ENCODE assay signal across 8 cellular contexts in genomic region chr12:45730116-45730841, GRCh38. TPM values are rescaled to one million over a fixed set of nuclear protein-coding genes. Genes with fewer than 3 reads are reported as not detected.
DNase-seq lines count a peak whose midpoint lies in the region; ATAC-seq and TF ChIP-seq lines count a peak whose summit lies in the region.

No MANE protein-coding gene starts in this region.

- peaks cover 46% of the 10 kb centered on the region for H3F3A ChIP-seq in SK-N-SH (replicated peaks; ENCODE audit: insufficient read depth)

- H3K4me1 Mint-ChIP-seq in activated CD4-positive, alpha-beta memory T cell treated with anti-CD3 and anti-CD28 coated beads, Interleukin-2, amount 10 ng/mL, durations not matched to agents 7 days and 5 days, result peaks cover 22% of the 10 kb centered on the region

- H3K36me3 ChIP-seq in SK-N-SH (replicated peaks in 1 of 2; ENCODE audit: control insufficient read depth in 1 of 2, insufficient read depth in 2 of 2, low read length in 1 of 2) (peaks cover 18 to 20% of the 10 kb centered on the region in 2 experiments), ectodermal cell (ENCODE audit: control insufficient read depth, insufficient read depth, low read length) (peaks cover under 1% of the 10 kb centered on the region), lung (ENCODE audit: control insufficient read depth in 2 of 2, insufficient read depth in 2 of 2, low read length in 2 of 2) (no peaks in the 10 kb centered on the region)

- peaks cover 1% of the 10 kb centered on the region for H3K9me3 Mint-ChIP-seq in activated CD4-positive, alpha-beta memory T cell treated with anti-CD3 and anti-CD28 coated beads, Interleukin-2, amount 10 ng/mL, durations not matched to agents 7 days and 5 days

- peaks cover 41% of the 10 kb centered on the region for H3K36me3 Mint-ChIP-seq in activated CD4-positive, alpha-beta memory T cell treated with anti-CD3 and anti-CD28 coated beads, Interleukin-2, amount 10 ng/mL, durations not matched to agents 7 days and 5 days (ENCODE audit: low read depth)

- peaks cover 8 to 11% of the 10 kb centered on the region in 2 experiments; a peak in 2 of 4 replicates for H3K4me1 ChIP-seq in SK-N-SH (ENCODE audit: control insufficient read depth in 1 of 2, insufficient read depth in 2 of 2, low read depth in 1 of 2, low read length in 1 of 2)
- no peaks in the 10 kb centered on the region for H3K4me1 ChIP-seq in ectodermal cell (ENCODE audit: control insufficient read depth, insufficient read depth, low read length)
- H3K4me1 ChIP-seq in lung (ENCODE audit: control insufficient read depth in 2 of 2, insufficient read depth in 2 of 2, low read length in 2 of 2), result peaks cover 0 to 4% of the 10 kb centered on the region in 2 donors

- no peak for TF ChIP-seq RAD21 in SK-N-SH (IDR thresholded peaks at IDR 0.05; ENCODE audit: low read length)

- H3K27me3 ChIP-seq in SK-N-SH (ENCODE audit: insufficient read depth) (no peaks in the 10 kb centered on the region), ectodermal cell (ENCODE audit: control insufficient read depth, insufficient read depth, low read length, poor library complexity, severe bottlenecking) (no peaks in the 10 kb centered on the region), lung (ENCODE audit: control insufficient read depth, insufficient read depth) (no peaks in the 10 kb centered on the region)

- peak overlapping the region; percentile 93 for H3K4me3 Mint-ChIP-seq in activated CD4-positive, alpha-beta memory T cell treated with anti-CD3 and anti-CD28 coated beads, Interleukin-2, amount 10 ng/mL, durations not matched to agents 7 days and 5 days

- CTCF ChIA-PET in SK-N-SH (lab: Yijun Ruan, JAX), result interaction anchor here (0.9 to 9.2 kb wide), 6 partner anchors 12 to 261 kb away, joined by 3 to 70 read pairs (median 4); no protein-coding TSS in a partner anchor
- CTCF ChIA-PET in activated CD4-positive, alpha-beta memory T cell treated with anti-CD3 and anti-CD28 coated beads, Interleukin-2, amount 10 ng/mL, durations not matched to agents 7 days and 5 days (lab: Charles Lee), result interaction anchor here (0.8 to 9.1 kb wide), 6 partner anchors 12 to 516 kb away, joined by 3 to 103 read pairs (median 5); no protein-coding TSS in a partner anchor

- POLR2A ChIA-PET in SK-N-SH (lab: Yijun Ruan, JAX), result interaction anchor here (1.2 to 2.1 kb wide), 2 partner anchors 12 to 515 kb away, joined by 4 to 9 read pairs; partner anchors contain the start of gene ANO6
- POLR2A ChIA-PET in activated CD4-positive, alpha-beta memory T cell treated with anti-CD3 and anti-CD28 coated beads, Interleukin-2, amount 10 ng/mL, durations not matched to agents 7 days and 5 days (lab: Charles Lee), result interaction anchor here (0.8 to 9.9 kb wide), 18 partner anchors 8 to 882 kb away, joined by 3 to 172 read pairs (median 7); partner anchors contain the start of genes ANO6, SCAF11 and SLC38A1

- H3K9ac ChIP-seq in SK-N-SH, result peak overlapping the region; percentile 97

- H3K4me2 ChIP-seq in SK-N-SH, result peak overlapping the region; percentile 88

- H3K27ac ChIP-seq in SK-N-SH (ENCODE audit: low read depth in 2 of 2, low read length in 1 of 2) (peak overlapping the region; percentile 94 to 99), ectodermal cell (ENCODE audit: insufficient read depth, low read depth, low read length, poor library complexity, severe bottlenecking) (peak overlapping the region; percentile 89), lung (ENCODE audit: low read depth in 1 of 2, low read length in 1 of 2) (peak overlapping the region; percentile 98 to 100)

- H3K79me2 ChIP-seq in SK-N-SH (ENCODE audit: insufficient read depth), result peaks cover 59% of the 10 kb centered on the region

- TF ChIP-seq EP300 in SK-N-SH (IDR thresholded peaks at IDR 0.05; ENCODE audit: borderline replicate concordance in 1 of 2, low read depth in 1 of 2, low read length in 1 of 2), result no peak

- H3K27me3 Mint-ChIP-seq in activated CD4-positive, alpha-beta memory T cell treated with anti-CD3 and anti-CD28 coated beads, Interleukin-2, amount 10 ng/mL, durations not matched to agents 7 days and 5 days, result no peaks in the 10 kb centered on the region

- no peaks in the 10 kb centered on the region for H3K9me2 ChIP-seq in SK-N-SH

- TF ChIP-seq CTCF in SK-N-SH (IDR thresholded peaks at IDR 0.05) (no peak), lung (IDR thresholded peaks at IDR 0.05; ENCODE audit: control extremely low read depth, extremely low read depth) (no peak)

- H3K9me3 ChIP-seq in SK-N-SH, result no peaks in the 10 kb centered on the region
- H3K9me3 ChIP-seq in ectodermal cell (ENCODE audit: control insufficient read depth, low read length), result no peaks in the 10 kb centered on the region
- H3K9me3 ChIP-seq in lung (ENCODE audit: control insufficient read depth in 2 of 2, insufficient read depth in 1 of 2, low read length in 1 of 2), result no peaks in the 10 kb centered on the region

- ATAC-seq in SK-N-SH treated with all-trans-retinoic acid at 6 μM for 48 hours, result no peak
- no peak for ATAC-seq in lung (ENCODE audit: insufficient read depth, low FRiP score)
- ATAC-seq in GM19463 (IDR thresholded peaks at IDR 0.05; ENCODE audit: unreplicated experiment), result no peak

- peaks cover 8% of the 10 kb centered on the region; the same call in 1 of the 2 replicates for H4K20me1 ChIP-seq in SK-N-SH (ENCODE audit: insufficient read depth)

- WGBS in SK-N-SH (ENCODE audit: low lambda C conversion rate), result under 1% methylated on average over 26 of the region's 80 CpGs
- 0% methylated on average over 80 of the region's 80 CpGs for WGBS in ectodermal cell, 2 experiments
- 0 to 1% methylated on average over 57 to 80 of the region's 80 CpGs for WGBS in lung, 2 donors

- H2AFZ ChIP-seq in SK-N-SH (ENCODE audit: low read depth), result peak overlapping the region; percentile 88; the same call in 1 of the 2 replicates

- H3K27ac Mint-ChIP-seq in activated CD4-positive, alpha-beta memory T cell treated with anti-CD3 and anti-CD28 coated beads, Interleukin-2, amount 10 ng/mL, durations not matched to agents 7 days and 5 days, result peak overlapping the region; percentile 100

- DNase-seq in SK-N-SH (peak; percentile 56), NCI-H460 (ENCODE audit: extremely low read depth, low read depth) (peak; percentile 43), lung (ENCODE audit: low spot score) (peak; percentile 35)
- DNase-seq in activated CD4-positive, alpha-beta memory T cell treated with anti-CD3 and anti-CD28 coated beads, Interleukin-2, amount 10 ng/mL, durations not matched to agents 7 days and 5 days, result peak; percentile 69
- DNase-seq in stimulated activated CD4-positive, alpha-beta T cell treated with anti-CD3 and anti-CD28 coated beads, TNF-alpha, amount 100 ng/mL, for 24 hours (ENCODE audit: low read depth in 3 of 3), result peak in 2 of 3 experiments; percentile 22 to 45

- peak overlapping the region; percentile 78 to 93 for H3K4me3 ChIP-seq in SK-N-SH (ENCODE audit: low read depth in 2 of 2, low read length in 1 of 2)
- peak overlapping the region; percentile 78 for H3K4me3 ChIP-seq in ectodermal cell (ENCODE audit: insufficient read depth, low read depth, low read length)
- H3K4me3 ChIP-seq in lung, result peak overlapping the region; percentile 82

TF ChIP-seq in SK-N-SH, 30 proteins besides CTCF, POLR2A, EP300 and RAD21:
- TF ChIP-seq ELF1 (IDR thresholded peaks at IDR 0.05), result no peak
- 0 out of 2 replicates have a peak, but pooled peaks have one; percentile 14 for TF ChIP-seq TAF1 (IDR thresholded peaks at IDR 0.05; ENCODE audit: borderline replicate concordance, low read depth, low read length)
- no peak for TF ChIP-seq SIN3A (IDR thresholded peaks at IDR 0.05; ENCODE audit: borderline replicate concordance, low read depth, low read length)
- peak; percentile 12; the same call in 1 of the 2 replicates for TF ChIP-seq MXI1 (IDR thresholded peaks at IDR 0.05; ENCODE audit: low read depth, low read length)

TF ChIP-seq in SK-N-SH treated with all-trans-retinoic acid at 6 μM for 48 hours, 23 proteins besides CTCF, POLR2A, EP300 and RAD21 (continues in another document):
- TF ChIP-seq ESRRG (CRISPR knock-in tag; IDR thresholded peaks at IDR 0.05) (no peak), TOX (CRISPR knock-in tag; IDR thresholded peaks at IDR 0.05; ENCODE audit: borderline replicate concordance) (no peak), SNAI2 (CRISPR knock-in tag; IDR thresholded peaks at IDR 0.05) (no peak), ZFP30 (CRISPR knock-in tag; IDR thresholded peaks at IDR 0.05) (no peak), PPARA (CRISPR knock-in tag; IDR thresholded peaks at IDR 0.05; ENCODE audit: borderline replicate concordance) (no peak), RARB (CRISPR knock-in tag; IDR thresholded peaks at IDR 0.05) (no peak), ZNF8 (CRISPR knock-in tag; IDR thresholded peaks at IDR 0.05) (no peak)
- TF ChIP-seq, protein P1, sequence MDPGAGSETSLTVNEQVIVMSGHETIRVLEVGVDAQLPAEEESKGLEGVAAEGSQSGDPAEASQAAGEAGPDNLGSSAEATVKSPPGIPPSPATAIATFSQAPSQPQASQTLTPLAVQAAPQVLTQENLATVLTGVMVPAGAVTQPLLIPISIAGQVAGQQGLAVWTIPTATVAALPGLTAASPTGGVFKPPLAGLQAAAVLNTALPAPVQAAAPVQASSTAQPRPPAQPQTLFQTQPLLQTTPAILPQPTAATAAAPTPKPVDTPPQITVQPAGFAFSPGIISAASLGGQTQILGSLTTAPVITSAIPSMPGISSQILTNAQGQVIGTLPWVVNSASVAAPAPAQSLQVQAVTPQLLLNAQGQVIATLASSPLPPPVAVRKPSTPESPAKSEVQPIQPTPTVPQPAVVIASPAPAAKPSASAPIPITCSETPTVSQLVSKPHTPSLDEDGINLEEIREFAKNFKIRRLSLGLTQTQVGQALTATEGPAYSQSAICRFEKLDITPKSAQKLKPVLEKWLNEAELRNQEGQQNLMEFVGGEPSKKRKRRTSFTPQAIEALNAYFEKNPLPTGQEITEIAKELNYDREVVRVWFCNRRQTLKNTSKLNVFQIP (CRISPR knock-in tag; IDR thresholded peaks at IDR 0.05; ENCODE audit: borderline replicate concordance, low read depth), result no peak

RNA-seq across cellular contexts. Expression of gene ARID2, which starts 0.8 kb away (rescaled TPM):
- polyA plus RNA-seq in SK-N-SH (2012; rRNA removed) (5.9 and 8.0 TPM in 2 replicates), lung (1 to 10 TPM; 5.3 to 8.0 TPM)
- 5.7 and 6.6 TPM in 2 replicates for polyA plus RNA-seq in SK-N-SH (2012; cell fraction: cytosol; rRNA removed)
- 6.1 and 15.6 TPM in 2 replicates for polyA plus RNA-seq in SK-N-SH (2012; cell fraction: nucleus; rRNA removed)
- 29.0 and 32.1 TPM in 2 replicates for total RNA-seq in NCI-H460 (2014; rRNA removed; shearing (Covaris generic))
- 10.7 and 14.3 TPM in 2 replicates for polyA plus RNA-seq in NCI-H460 (2014; cell fraction: nucleus; rRNA removed)
- 10 to 100 TPM; 39.9 to 43.9 TPM for total RNA-seq in activated CD4-positive, alpha-beta memory T cell treated with anti-CD3 and anti-CD28 coated beads, Interleukin-2, amount 10 ng/mL, durations not matched to agents 7 days and 5 days
- 44.3 TPM for polyA plus RNA-seq in ectodermal cell (2013, experiment 1 of 4)
- 48.7 TPM for polyA plus RNA-seq in ectodermal cell (2013, experiment 2 of 4)
- polyA plus RNA-seq in ectodermal cell (2013, experiment 3 of 4), result 36.1 TPM
- polyA plus RNA-seq in ectodermal cell (2013, experiment 4 of 4), result 41.8 TPM
- 10 to 100 TPM; 27.0 to 79.2 TPM for total RNA-seq in lung
